ENCODE assay signal across 1 cellular context in genomic region chr10:33621143-33621542, GRCh38.
TF ChIP-seq lines count a peak whose summit lies in the region.

No MANE protein-coding gene starts in this region.

TF ChIP-seq in GM23338, 12 proteins besides CTCF, POLR2A, EP300 and RAD21 (continued from another document):
- TF ChIP-seq REST (IDR thresholded peaks at IDR 0.05; ENCODE audit: unreplicated experiment): no peak
- TF ChIP-seq NANOG (IDR thresholded peaks at IDR 0.05; ENCODE audit: borderline replicate concordance): no peak
- TF ChIP-seq ZNF331 (CRISPR knock-in tag; IDR thresholded peaks at IDR 0.05; ENCODE audit: low read depth): no peak
- TF ChIP-seq EZH2 (IDR thresholded peaks at IDR 0.05; ENCODE audit: low read depth, unreplicated experiment): no peak
- TF ChIP-seq STAT1 (IDR thresholded peaks at IDR 0.05; ENCODE audit: unreplicated experiment): no peak
- no peak for TF ChIP-seq ETS1 (IDR thresholded peaks at IDR 0.05)
